28 cellular contexts compared by ENCODE assay signal in the genomic region with DNA sequence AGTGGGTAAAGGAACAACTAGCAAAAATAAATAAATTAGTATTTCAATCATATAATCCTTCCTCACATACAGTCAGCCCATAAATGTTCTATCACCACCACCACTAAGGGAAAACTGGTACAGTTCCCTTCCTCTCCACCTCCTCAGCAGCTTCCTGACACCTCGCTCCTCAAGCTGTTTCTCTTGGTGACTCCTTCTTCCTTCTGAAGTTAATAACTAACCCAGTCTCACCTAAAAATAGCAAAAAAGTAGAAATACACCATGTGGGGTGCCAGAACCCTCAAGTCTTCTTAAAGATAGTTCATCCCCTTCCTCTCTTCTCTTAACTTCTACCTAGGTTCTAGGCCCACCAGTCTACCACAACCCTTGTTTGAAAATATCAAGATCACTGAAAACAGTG.
DNase-seq lines count a peak whose midpoint lies in the region; ATAC-seq and TF ChIP-seq lines count a peak whose summit lies in the region.
"Had no signal": no experiment of that assay in that cellular context is flagged by ENCODE, and none has a peak within 500 bp of the region (broad histone marks: within the 10 kb centered on the region; RNA-seq: fewer than 3 reads in every experiment).

No MANE protein-coding gene starts in this region.

- TF ChIP-seq CTCF in natural killer cell (IDR thresholded peaks at IDR 0.05) = no peak

- H3K36me3 Mint-ChIP-seq in natural killer cell = no peaks in the 10 kb centered on the region

- H3K27ac Mint-ChIP-seq in natural killer cell = no peak overlapping the region
- H3K27ac Mint-ChIP-seq: activated CD4-positive, alpha-beta T cell treated with anti-CD3 and anti-CD28 coated beads for 36 hours; activated CD8-positive, alpha-beta T cell treated with anti-CD3 and anti-CD28 coated beads for 36 hours; effector memory CD8-positive, alpha-beta T cell; T-helper 2 cell treated with Interferon-gamma antibody and Interleukin-4, amounts not matched to agents 5 μg/mL and 100 μg/mL, for 36 hours had no signal

- no peaks in the 10 kb centered on the region for H3K27me3 Mint-ChIP-seq in natural killer cell (ENCODE audit: low read depth in 2 of 2)
- H3K27me3 Mint-ChIP-seq: activated CD4-positive, alpha-beta T cell treated with anti-CD3 and anti-CD28 coated beads for 36 hours; activated CD8-positive, alpha-beta T cell treated with anti-CD3 and anti-CD28 coated beads for 36 hours; central memory CD8-positive, alpha-beta T cell had no signal

- intact Hi-C loops in natural killer cell (cut with micrococcal nuclease) = no loop called here

- peak; percentile 83 for ATAC-seq in GM18511 (IDR thresholded peaks at IDR 0.05; ENCODE audit: unreplicated experiment)
- peak; percentile 75 for ATAC-seq in GM19452 (IDR thresholded peaks at IDR 0.05; ENCODE audit: unreplicated experiment)
- peak; percentile 75 for ATAC-seq in HG02763 (IDR thresholded peaks at IDR 0.05; ENCODE audit: unreplicated experiment)
- peak; percentile 52 for ATAC-seq in HG03457 (IDR thresholded peaks at IDR 0.05; ENCODE audit: unreplicated experiment)
- no peak for ATAC-seq in HG02884 (IDR thresholded peaks at IDR 0.05; ENCODE audit: unreplicated experiment)
- no peak for ATAC-seq in natural killer cell
- ATAC-seq: activated CD4-positive, alpha-beta T cell treated with anti-CD3 and anti-CD28 coated beads for 36 hours; activated CD8-positive, alpha-beta T cell treated with anti-CD3 and anti-CD28 coated beads for 36 hours; body of pancreas; effector memory CD8-positive, alpha-beta T cell; left lung; Panc1 had no signal

- no peaks in the 10 kb centered on the region for H3K4me1 Mint-ChIP-seq in natural killer cell
- H3K4me1 Mint-ChIP-seq: activated CD4-positive, alpha-beta T cell treated with anti-CD3 and anti-CD28 coated beads for 36 hours; central memory CD8-positive, alpha-beta T cell; immature natural killer cell had no signal

- no peaks in the 10 kb centered on the region for H3K9me3 Mint-ChIP-seq in natural killer cell
- H3K9me3 Mint-ChIP-seq: activated CD8-positive, alpha-beta T cell treated with anti-CD3 and anti-CD28 coated beads for 36 hours; central memory CD8-positive, alpha-beta T cell; effector memory CD8-positive, alpha-beta T cell; immature natural killer cell; T-helper 2 cell treated with Interferon-gamma antibody and Interleukin-4, amounts not matched to agents 5 μg/mL and 100 μg/mL, for 36 hours had no signal

- DNase-seq in SHP77 treated with DMSO at 0.1 percent for 48 hours (lab: John Stamatoyannopoulos, UW) (no peak), natural killer cell (no peak), SKM-1 (lab: John Stamatoyannopoulos, UW; ENCODE audit: unreplicated experiment) (no peak)
- DNase-seq: activated CD4-positive, alpha-beta T cell treated with anti-CD3 and anti-CD28 coated beads for 36 hours; activated CD8-positive, alpha-beta memory T cell treated with anti-CD3 and anti-CD28 coated beads, Interleukin-2, amount 50 U/mL, for 48 hours; activated CD8-positive, alpha-beta T cell treated with anti-CD3 and anti-CD28 coated beads for 36 hours; activated naive CD4-positive, alpha-beta T cell treated with anti-CD3 and anti-CD28 coated beads, Interleukin-2, amount 50 U/mL, for 16 hours; body of pancreas; effector memory CD8-positive, alpha-beta T cell; immature natural killer cell; Kasumi-1; left lung; mesenchymal stem cell; NCI-H2081 treated with DMSO at 0.1 percent for 48 hours; NCI-H226; NCI-H69; ovary; retina; Right ventricle myocardium superior; stimulated activated naive CD4-positive, alpha-beta T cell treated with Interleukin-2 at 50 U/mL for 16 hours had no signal

- no peak overlapping the region for H3K4me3 Mint-ChIP-seq in natural killer cell
- H3K4me3 Mint-ChIP-seq: activated CD4-positive, alpha-beta T cell treated with anti-CD3 and anti-CD28 coated beads for 36 hours; activated CD8-positive, alpha-beta T cell treated with anti-CD3 and anti-CD28 coated beads for 36 hours; central memory CD8-positive, alpha-beta T cell; effector memory CD8-positive, alpha-beta T cell; immature natural killer cell; T-helper 2 cell treated with Interferon-gamma antibody and Interleukin-4, amounts not matched to agents 5 μg/mL and 100 μg/mL, for 36 hours had no signal

Comparison
In these comparisons a context has a peak if more than half of its experiments do, and no peak if none do; other contexts are left out.
1. ATAC-seq: peak in GM18511 (single experiment), GM19452 (single experiment), HG02763 (single experiment) and HG03457 (single experiment); none in HG02884 (single experiment) and natural killer cell (0 of 3).